Comparison of ENCODE assay signal across 8 cellular contexts in the genomic region with DNA sequence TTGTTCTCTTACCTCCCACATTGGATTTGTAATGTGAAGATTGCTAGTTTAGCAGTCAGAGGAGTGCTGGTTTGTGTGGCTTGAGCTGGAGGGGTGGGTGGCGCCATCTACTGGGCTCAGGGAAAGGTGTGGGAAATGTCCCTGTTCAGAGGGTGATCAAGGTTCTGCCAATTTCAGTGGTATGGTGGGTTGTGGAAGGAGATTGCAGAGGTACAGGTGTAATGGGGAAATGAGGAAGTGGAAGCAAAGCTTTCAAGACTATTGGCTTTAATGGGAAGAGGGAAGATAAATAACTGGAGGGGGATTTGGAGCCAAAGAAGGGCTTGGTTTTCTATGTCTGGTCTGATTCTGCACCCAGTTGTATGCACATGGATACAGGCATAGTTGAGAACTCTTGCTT.
DNase-seq lines count a peak whose midpoint lies in the region; ATAC-seq, FAIRE-seq and TF ChIP-seq lines count a peak whose summit lies in the region.

No MANE protein-coding gene starts in this region.

- H3K4me1 ChIP-seq in NT2/D1 (ENCODE audit: insufficient read depth, insufficient read length) (no peaks in the 10 kb centered on the region), pancreas (peaks cover 7% of the 10 kb centered on the region in 3 donors)

- no peak overlapping the region for H3K9ac ChIP-seq in NT2/D1 (ENCODE audit: insufficient read length, low read depth)

- no peaks in the 10 kb centered on the region; the same call in 1 of the 2 replicates for H3K9me3 ChIP-seq in NT2/D1 (ENCODE audit: insufficient read depth, low read length)
- no peaks in the 10 kb centered on the region for H3K9me3 ChIP-seq in pancreas

- ATAC-seq in GM18498 (IDR thresholded peaks at IDR 0.05; ENCODE audit: unreplicated experiment) (peak; percentile 72), HG03442 (IDR thresholded peaks at IDR 0.05; ENCODE audit: unreplicated experiment) (peak; percentile 77), pancreas (peak; percentile 69 to 95 (median 86)), HG03571 (IDR thresholded peaks at IDR 0.05; ENCODE audit: unreplicated experiment) (no peak)

- H3K4me3 ChIP-seq in NT2/D1 (ENCODE audit: insufficient read length, low read depth) (no peak overlapping the region), pancreas (no peak overlapping the region)

- no peak for FAIRE-seq in pancreas (lab: Jason Lieb, UNC)

- intact Hi-C loops in pancreas (cut with DNase I): loop anchor here in 1 of 3 donors (10.0 kb wide), 1 partner anchor 87 kb away; no protein-coding TSS in a partner anchor

- peak; percentile 51 to 72 (median 64) for TF ChIP-seq CTCF in pancreas (IDR thresholded peaks at IDR 0.05)

- H3K36me3 ChIP-seq in NT2/D1 (ENCODE audit: insufficient read depth, insufficient read length, low read length) (no peaks in the 10 kb centered on the region), pancreas (peaks cover 0 to 3% (median 0%) of the 10 kb centered on the region in 3 donors)

- H3K27me3 ChIP-seq in NT2/D1 (ENCODE audit: insufficient read depth, insufficient read length) (no peaks in the 10 kb centered on the region), pancreas (no peaks in the 10 kb centered on the region)

- WGBS in pancreas, 2 donors: 10 to 32% methylated on average over 1 of the region's 1 CpG

- DNase-seq in AG08395 (ENCODE audit: low spot score) (peak; percentile 79), NT2/D1 (ENCODE audit: low read depth, low spot score) (peak; percentile 27), germinal center (ENCODE audit: low spot score) (peak; percentile 67), pancreas (peak in 5 of 6 donors; percentile 25 to 65 (median 59))
- peak; percentile 61 to 62 for DNase-seq in activated T-cell treated with anti-CD3 and anti-CD28 coated beads, Interleukin-2, amount 50 U/mL, for 48 hours

- H3K27ac ChIP-seq in pancreas: no peak overlapping the region

Comparison
In these comparisons a context has a peak if more than half of its experiments do, and no peak if none do; other contexts are left out.
1. DNase-seq: peak in every context shown above with its lines; median percentile 79 in AG08395; 67 in germinal center; 62 in activated T-cell treated with anti-CD3 and anti-CD28 coated beads, Interleukin-2, amount 50 U/mL, for 48 hours; 59 in pancreas; 27 in NT2/D1.